8 cellular contexts compared by ENCODE assay signal in the genomic region with DNA sequence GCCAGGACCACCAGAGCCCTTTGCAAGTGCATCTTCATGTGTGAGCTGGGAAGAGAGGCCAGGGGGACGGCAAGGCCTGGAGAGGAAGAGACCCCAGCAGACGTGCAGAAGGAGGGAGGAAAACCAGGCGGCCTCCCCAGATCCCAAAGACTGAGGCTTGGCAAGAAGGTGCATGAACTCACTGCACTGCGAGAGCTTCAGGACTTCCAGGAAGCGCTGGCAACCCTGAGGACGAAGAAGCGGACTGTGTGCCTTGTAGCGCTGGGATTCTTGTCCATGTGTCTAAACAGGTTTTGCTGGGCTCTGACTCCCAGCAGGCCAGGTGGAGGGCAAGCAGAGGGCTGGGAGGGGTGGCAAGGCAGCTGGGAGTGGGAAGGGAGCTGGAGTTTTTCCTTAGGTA. TPM values are rescaled to one million over a fixed set of nuclear protein-coding genes. Genes with fewer than 3 reads are reported as not detected.
DNase-seq lines count a peak whose midpoint lies in the region; ATAC-seq and TF ChIP-seq lines count a peak whose summit lies in the region.

No MANE protein-coding gene starts in this region.

- H3K27ac ChIP-seq in hepatocyte: peak overlapping the region; percentile 98

- no peak overlapping the region for H3K4me3 ChIP-seq in hepatocyte

- no peak overlapping the region for H2AFZ ChIP-seq in hepatocyte

- no peaks in the 10 kb centered on the region for H3K9me2 ChIP-seq in hepatocyte (replicated peaks; ENCODE audit: insufficient read depth)

- H3K79me2 ChIP-seq in hepatocyte: peaks cover 32% of the 10 kb centered on the region

- H3K9me3 Mint-ChIP-seq in activated T-helper 17 cell treated with anti-CD3 and anti-CD28 coated beads, Interleukin-2, amount 50 U/mL, for 72 hours: no peaks in the 10 kb centered on the region
- H3K9me3 Mint-ChIP-seq in stimulated activated memory B cell treated with anti-CD40 and anti-IgM and Interleukin-4, amounts not matched to agents 10 μg/mL and 1 μg/mL and 100 μg/mL, for 72 hours: no peaks in the 10 kb centered on the region

- DNase-seq in NCI-H748 (lab: John Stamatoyannopoulos, UW; ENCODE audit: unreplicated experiment): peak; percentile 42
- DNase-seq in NCI-H748 treated with DMSO at 0.1 percent for 48 hours (lab: John Stamatoyannopoulos, UW): no peak
- no peak for DNase-seq in hepatocyte (ENCODE audit: low spot score)
- no peak for DNase-seq in cerebellar nuclear complex (lab: John Stamatoyannopoulos, UW)

- no peaks in the 10 kb centered on the region for H3K36me3 ChIP-seq in hepatocyte (replicated peaks; ENCODE audit: insufficient read depth, low read depth)

- WGBS in hepatocyte (ENCODE audit: low lambda C conversion rate, missing lambda C conversion rate): 59% methylated on average over 8 of the region's 8 CpGs

- no peak for TF ChIP-seq CTCF in hepatocyte (IDR thresholded peaks at IDR 0.05; ENCODE audit: poor library complexity)

- no peaks in the 10 kb centered on the region for H3K36me3 Mint-ChIP-seq in activated T-helper 17 cell treated with anti-CD3 and anti-CD28 coated beads, Interleukin-2, amount 50 U/mL, for 72 hours (ENCODE audit: low read depth)
- no peaks in the 10 kb centered on the region for H3K36me3 Mint-ChIP-seq in stimulated activated memory B cell treated with anti-CD40 and anti-IgM and Interleukin-4, amounts not matched to agents 10 μg/mL and 1 μg/mL and 100 μg/mL, for 72 hours

- peak overlapping the region; percentile 95 for H3K4me3 Mint-ChIP-seq in activated T-helper 17 cell treated with anti-CD3 and anti-CD28 coated beads, Interleukin-2, amount 50 U/mL, for 72 hours
- peak overlapping the region; percentile 77 for H3K4me3 Mint-ChIP-seq in stimulated activated memory B cell treated with anti-CD40 and anti-IgM and Interleukin-4, amounts not matched to agents 10 μg/mL and 1 μg/mL and 100 μg/mL, for 72 hours

- peak overlapping the region; percentile 91 for H3K4me2 ChIP-seq in hepatocyte

- H3K9me3 ChIP-seq in hepatocyte (ENCODE audit: low read depth): no peaks in the 10 kb centered on the region

- no peak for ATAC-seq in activated T-helper 17 cell treated with anti-CD3 and anti-CD28 coated beads, Interleukin-2, amount 50 U/mL, for 72 hours (replicated peaks)
- ATAC-seq in stimulated activated memory B cell treated with anti-CD40 and anti-IgM and Interleukin-4, amounts not matched to agents 10 μg/mL and 1 μg/mL and 100 μg/mL, for 72 hours: no peak
- ATAC-seq in GM21717 (IDR thresholded peaks at IDR 0.05; ENCODE audit: unreplicated experiment) (no peak), GM18861 (IDR thresholded peaks at IDR 0.05; ENCODE audit: unreplicated experiment) (no peak)

- no peaks in the 10 kb centered on the region for H3K27me3 ChIP-seq in hepatocyte

- peaks cover 22% of the 10 kb centered on the region for H3K4me1 Mint-ChIP-seq in activated T-helper 17 cell treated with anti-CD3 and anti-CD28 coated beads, Interleukin-2, amount 50 U/mL, for 72 hours
- H3K4me1 Mint-ChIP-seq in stimulated activated memory B cell treated with anti-CD40 and anti-IgM and Interleukin-4, amounts not matched to agents 10 μg/mL and 1 μg/mL and 100 μg/mL, for 72 hours: peaks cover 53% of the 10 kb centered on the region

- H3K4me1 ChIP-seq in hepatocyte (ENCODE audit: insufficient read depth): peaks cover 20% of the 10 kb centered on the region

- H3K27me3 Mint-ChIP-seq in activated T-helper 17 cell treated with anti-CD3 and anti-CD28 coated beads, Interleukin-2, amount 50 U/mL, for 72 hours: no peaks in the 10 kb centered on the region
- no peaks in the 10 kb centered on the region for H3K27me3 Mint-ChIP-seq in stimulated activated memory B cell treated with anti-CD40 and anti-IgM and Interleukin-4, amounts not matched to agents 10 μg/mL and 1 μg/mL and 100 μg/mL, for 72 hours

- H3K27ac Mint-ChIP-seq in activated T-helper 17 cell treated with anti-CD3 and anti-CD28 coated beads, Interleukin-2, amount 50 U/mL, for 72 hours: peak overlapping the region; percentile 91
- H3K27ac Mint-ChIP-seq in stimulated activated memory B cell treated with anti-CD40 and anti-IgM and Interleukin-4, amounts not matched to agents 10 μg/mL and 1 μg/mL and 100 μg/mL, for 72 hours: peak overlapping the region; percentile 77

- H4K20me1 ChIP-seq in hepatocyte (ENCODE audit: insufficient read depth, poor library complexity, severe bottlenecking): no peaks in the 10 kb centered on the region

RNA-seq across cellular contexts. Expression of a gene that starts 0.9 kb away (rescaled TPM):
- total RNA-seq in activated T-helper 17 cell treated with anti-CD3 and anti-CD28 coated beads, Interleukin-2, amount 50 U/mL, for 72 hours: 1 to 10 TPM; 2.0 to 2.2 TPM
- 26.2 and 30.5 TPM in 2 replicates for total RNA-seq in hepatocyte
- 23.1 and 26.0 TPM in 2 replicates for polyA plus RNA-seq in hepatocyte

RNA-seq across cellular contexts. Expression of a gene that starts 4.7 kb away (rescaled TPM):
- 1 to 10 TPM; 5.7 to 7.2 TPM for total RNA-seq in activated T-helper 17 cell treated with anti-CD3 and anti-CD28 coated beads, Interleukin-2, amount 50 U/mL, for 72 hours
- 28.3 and 31.9 TPM in 2 replicates for total RNA-seq in hepatocyte
- polyA plus RNA-seq in hepatocyte: 43.2 and 50.9 TPM in 2 replicates
